3 cellular contexts compared by ENCODE assay signal in the genomic region with DNA sequence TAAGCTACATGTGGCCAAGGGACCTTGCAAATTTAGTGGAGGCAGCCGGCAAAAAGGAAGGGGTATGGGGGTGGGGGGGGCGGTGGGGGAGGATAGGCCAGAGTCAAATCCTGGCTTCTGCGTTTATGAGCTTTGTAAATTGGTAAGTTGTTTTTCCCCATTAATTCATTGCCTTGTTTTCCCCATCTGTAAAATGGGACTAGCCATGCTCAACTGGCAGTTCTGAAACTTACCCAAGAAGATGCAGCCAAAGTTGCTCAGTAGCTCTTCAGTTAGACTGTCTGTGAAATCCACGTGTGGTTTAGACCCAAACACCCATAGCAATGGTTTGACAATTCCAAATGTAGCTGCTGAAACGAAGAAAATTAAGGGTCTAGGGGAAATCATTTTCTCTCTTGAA.
"Had no signal": no experiment of that assay in that cellular context is flagged by ENCODE, and none has a peak within 500 bp of the region (broad histone marks: within the 10 kb centered on the region; RNA-seq: fewer than 3 reads in every experiment).

No MANE protein-coding gene starts in this region.

- H3K27ac ChIP-seq: GM23248 had no signal

- H3K4me3 ChIP-seq: GM23248, HAP-1 had no signal

- H3K36me3 ChIP-seq: HAP-1 had no signal

- H3K4me1 ChIP-seq: HAP-1 had no signal

- H3K9me3 ChIP-seq: HAP-1 had no signal

- DNase-seq: GOT3 had no signal
